9 cellular contexts compared by ENCODE assay signal in genomic region chr1:24930703-24931480, GRCh38. TPM values are rescaled to one million over a fixed set of nuclear protein-coding genes. Genes with fewer than 3 reads are reported as not detected.
A peak's percentile ranks its signal among the peaks of the same experiment; 100 is the strongest.
DNase-seq lines count a peak whose midpoint lies in the region; ATAC-seq, FAIRE-seq and TF ChIP-seq lines count a peak whose summit lies in the region.
"Had no signal": no experiment of that assay in that cellular context is flagged by ENCODE, and none has a peak within 500 bp of the region (broad histone marks: within the 10 kb centered on the region; RNA-seq: fewer than 3 reads in every experiment).

No MANE protein-coding gene starts in this region.

- peaks cover 83% of the 10 kb centered on the region for H3K27me3 ChIP-seq in SK-N-SH (ENCODE audit: insufficient read depth)
- H3K27me3 ChIP-seq in OCI-LY3 (ENCODE audit: low read depth, low read length): peaks cover 18% of the 10 kb centered on the region
- peaks cover 7 to 30% of the 10 kb centered on the region in 2 donors for H3K27me3 ChIP-seq in esophagus (ENCODE audit: control insufficient read depth in 1 of 2, insufficient read depth in 2 of 2, low read length in 2 of 2)
- peaks cover 9 to 37% of the 10 kb centered on the region in 2 donors for H3K27me3 ChIP-seq in small intestine (ENCODE audit: control insufficient read depth in 2 of 2, insufficient read depth in 2 of 2, low read length in 2 of 2)

- H2AFZ ChIP-seq in SK-N-SH (ENCODE audit: low read depth): no peak overlapping the region
- H2AFZ ChIP-seq in OCI-LY3 (ENCODE audit: low read depth, low read length): no peak overlapping the region

- H3K9me2 ChIP-seq in SK-N-SH: no peaks in the 10 kb centered on the region

- H3K27ac ChIP-seq in SK-N-SH (ENCODE audit: low read depth in 2 of 2, low read length in 1 of 2): no peak overlapping the region
- peak overlapping the region; percentile 76 for H3K27ac ChIP-seq in OCI-LY3 (ENCODE audit: low read length)
- peak overlapping the region; percentile 23 to 43 for H3K27ac ChIP-seq in esophagus (ENCODE audit: low read depth in 2 of 2, low read length in 1 of 2)
- peak overlapping the region; percentile 35 to 85 for H3K27ac ChIP-seq in small intestine (ENCODE audit: low read depth in 1 of 2, low read length in 1 of 2)

- no peak for TF ChIP-seq RAD21 in SK-N-SH (IDR thresholded peaks at IDR 0.05; ENCODE audit: low read length)

- H3K79me2 ChIP-seq in SK-N-SH (ENCODE audit: insufficient read depth): no peaks in the 10 kb centered on the region
- H3K79me2 ChIP-seq in OCI-LY3 (ENCODE audit: low read length): peaks cover 41% of the 10 kb centered on the region

- DNase-seq in SK-N-SH (peak; percentile 58), small intestine (no peak), NCI-H69 (lab: John Stamatoyannopoulos, UW) (no peak), DMS79 treated with DMSO at 0.1 percent for 48 hours (lab: John Stamatoyannopoulos, UW) (no peak)

- CTCF ChIA-PET in SK-N-SH (lab: Yijun Ruan, JAX): interaction anchor here (0.6 to 8.2 kb wide), 19 partner anchors 8 to 288 kb away, joined by 3 to 85 read pairs (median 4); no protein-coding TSS in a partner anchor

- WGBS in SK-N-SH (ENCODE audit: low lambda C conversion rate): 35% methylated on average over 45 of the region's 57 CpGs
- 18 to 22% methylated on average over 54 to 57 of the region's 57 CpGs for WGBS in esophagus, 2 donors
- WGBS in small intestine, 3 donors: 7 to 23% (median 12%) methylated on average over 54 to 57 of the region's 57 CpGs

- H3K4me3 ChIP-seq in SK-N-SH (ENCODE audit: low read depth in 2 of 2, low read length in 1 of 2) (no peak overlapping the region), OCI-LY3 (ENCODE audit: low read length) (peak overlapping the region; percentile 74), esophagus (ENCODE audit: low read depth in 1 of 2, low read length in 2 of 2) (peak overlapping the region in 1 of 2 donors; percentile 43), small intestine (ENCODE audit: low read depth in 1 of 2, low read length in 2 of 2) (peak overlapping the region in 1 of 2 donors; percentile 47)

- H4K20me1 ChIP-seq in SK-N-SH (ENCODE audit: insufficient read depth): no peaks in the 10 kb centered on the region
- H4K20me1 ChIP-seq in OCI-LY3 (ENCODE audit: insufficient read depth, low read length): peaks cover 26% of the 10 kb centered on the region

- no peak for TF ChIP-seq EP300 in SK-N-SH (IDR thresholded peaks at IDR 0.05; ENCODE audit: borderline replicate concordance in 1 of 2, low read depth in 1 of 2, low read length in 1 of 2)

- H3K4me2 ChIP-seq in SK-N-SH: no peak overlapping the region
- H3K4me2 ChIP-seq in OCI-LY3 (ENCODE audit: low read length): peak overlapping the region; percentile 92

- TF ChIP-seq CTCF in SK-N-SH (IDR thresholded peaks at IDR 0.05) (no peak), OCI-LY3 (IDR thresholded peaks at IDR 0.05; ENCODE audit: low read depth, low read length) (no peak)

- POLR2A ChIA-PET in SK-N-SH (lab: Yijun Ruan, JAX): no interaction called here

- H3K36me3 ChIP-seq in SK-N-SH (replicated peaks in 1 of 2; ENCODE audit: control insufficient read depth in 1 of 2, insufficient read depth in 2 of 2, low read length in 1 of 2): no peaks in the 10 kb centered on the region
- H3K36me3 ChIP-seq in OCI-LY3 (replicated peaks; ENCODE audit: low read depth, low read length): peaks cover 23% of the 10 kb centered on the region
- H3K36me3 ChIP-seq in esophagus (ENCODE audit: control insufficient read depth in 2 of 2, insufficient read depth in 2 of 2, low read length in 1 of 2): no peaks in the 10 kb centered on the region
- H3K36me3 ChIP-seq in small intestine (ENCODE audit: control insufficient read depth in 2 of 2, insufficient read depth in 2 of 2, low read length in 2 of 2): no peaks in the 10 kb centered on the region

- no peaks in the 10 kb centered on the region for H3F3A ChIP-seq in SK-N-SH (replicated peaks; ENCODE audit: insufficient read depth)

- no peaks in the 10 kb centered on the region for H3K9me3 ChIP-seq in SK-N-SH
- no peaks in the 10 kb centered on the region for H3K9me3 ChIP-seq in OCI-LY3 (ENCODE audit: insufficient read depth, low read length)
- no peaks in the 10 kb centered on the region for H3K9me3 ChIP-seq in esophagus (ENCODE audit: control insufficient read depth in 2 of 2, insufficient read depth in 1 of 2, low read depth in 1 of 2, low read length in 1 of 2)
- no peaks in the 10 kb centered on the region for H3K9me3 ChIP-seq in small intestine (ENCODE audit: control insufficient read depth, low read depth)

- H3K4me1 ChIP-seq in SK-N-SH (ENCODE audit: control insufficient read depth in 1 of 2, insufficient read depth in 2 of 2, low read depth in 1 of 2, low read length in 1 of 2) (peaks cover 0 to 8% of the 10 kb centered on the region in 2 experiments; a peak in 1 of 4 replicates), OCI-LY3 (ENCODE audit: low read length) (peaks cover 54% of the 10 kb centered on the region), esophagus (ENCODE audit: control insufficient read depth in 2 of 2, insufficient read depth in 2 of 2, low read length in 1 of 2) (peaks cover 3 to 17% of the 10 kb centered on the region in 2 donors), small intestine (ENCODE audit: control insufficient read depth in 2 of 2, insufficient read depth in 1 of 2, low read depth in 1 of 2, low read length in 1 of 2) (peaks cover 3% of the 10 kb centered on the region in 2 donors)

- ATAC-seq in SK-N-SH treated with all-trans-retinoic acid at 6 μM for 48 hours (no peak), HG02870 (IDR thresholded peaks at IDR 0.05; ENCODE audit: unreplicated experiment) (no peak)

- H3K9ac ChIP-seq in SK-N-SH (no peak overlapping the region), OCI-LY3 (ENCODE audit: low read length) (peak overlapping the region; percentile 65)

- FAIRE-seq in small intestine (lab: Jason Lieb, UNC): no peak
- FAIRE-seq: endometrium had no signal

TF ChIP-seq in SK-N-SH, 30 proteins besides CTCF, POLR2A, EP300 and RAD21:
- TF ChIP-seq EZH2phosphoT487 (IDR thresholded peaks at IDR 0.05; ENCODE audit: borderline replicate concordance, low read depth): peak; percentile 87; the same call in 1 of the 2 replicates
- TF ChIP-seq IRF3 (IDR thresholded peaks at IDR 0.05; ENCODE audit: low read depth, low read length): no peak

TF ChIP-seq in SK-N-SH treated with all-trans-retinoic acid at 6 μM for 48 hours, 23 proteins besides CTCF, POLR2A, EP300 and RAD21:
- no peak for TF ChIP-seq POU6F1 (CRISPR knock-in tag; IDR thresholded peaks at IDR 0.05; ENCODE audit: borderline replicate concordance, low read depth)

RNA-seq across cellular contexts. Expression of gene RUNX3, which starts 0.8 kb away (rescaled TPM):
- polyA plus RNA-seq in SK-N-SH (2012; rRNA removed) (not detected in 2 replicates), esophagus (1 to 10 TPM in 1 of 2 donors, under 1 TPM in 1; 0.77 to 1.4 TPM), small intestine (1 to 10 TPM; 1.1 to 5.4 (median 2.2) TPM)
- polyA plus RNA-seq in SK-N-SH (2012; cell fraction: cytosol; rRNA removed): not detected in 2 replicates
- polyA plus RNA-seq in SK-N-SH (2012; cell fraction: nucleus; rRNA removed): not detected in 2 replicates

Comparison
In these comparisons a context has a peak if more than half of its experiments do, and no peak if none do; other contexts are left out.
1. H3K27ac ChIP-seq: peak in OCI-LY3 (single experiment), esophagus (2 of 2) and small intestine (2 of 2); none in SK-N-SH (0 of 2).